ENCODE assay signal across 8 cellular contexts in genomic region chr4:70505152-70505748, GRCh38. TPM values are rescaled to one million over a fixed set of nuclear protein-coding genes. Genes with fewer than 3 reads are reported as not detected.
DNase-seq lines count a peak whose midpoint lies in the region; ATAC-seq and TF ChIP-seq lines count a peak whose summit lies in the region.

No MANE protein-coding gene starts in this region.

- no peaks in the 10 kb centered on the region for H3K4me1 ChIP-seq in sigmoid colon

- no peak for TF ChIP-seq POLR2A in sigmoid colon (IDR thresholded peaks at IDR 0.05)

- DNase-seq in ELR (ENCODE audit: low read depth) (peak; percentile 60), SK-N-DZ (ENCODE audit: low spot score) (peak; percentile 31), left ventricle myocardium superior (peak; percentile 45), sigmoid colon (no peak), epidermal melanocyte (ENCODE audit: insufficient read length, low spot score) (no peak)
- peak; percentile 2 for DNase-seq in activated naive CD8-positive, alpha-beta T cell treated with anti-CD3 and anti-CD28 coated beads, Interleukin-2, amount 50 U/mL, for 16 hours (ENCODE audit: low read depth, low spot score)

- no peaks in the 10 kb centered on the region for H3K36me3 ChIP-seq in sigmoid colon

- WGBS in sigmoid colon, 2 donors, result 3% methylated on average over 7 of the region's 7 CpGs

- H3K9me3 ChIP-seq in sigmoid colon, result no peaks in the 10 kb centered on the region

- intact Hi-C loops in left ventricle myocardium superior (cut with micrococcal nuclease) (no loop called here), sigmoid colon (cut with DNase I) (no loop called here)

- ATAC-seq in GM21367 (IDR thresholded peaks at IDR 0.05; ENCODE audit: unreplicated experiment), result peak; percentile 92
- ATAC-seq in HG03575 (IDR thresholded peaks at IDR 0.05; ENCODE audit: extremely low read depth, insufficient number of reproducible peaks, low FRiP score, unreplicated experiment), result peak; percentile 67
- no peak for ATAC-seq in left ventricle myocardium superior

- H3K27ac ChIP-seq in sigmoid colon, result no peak overlapping the region

- TF ChIP-seq EP300 in sigmoid colon (IDR thresholded peaks at IDR 0.05), result no peak

- H3K27me3 ChIP-seq in sigmoid colon, result no peaks in the 10 kb centered on the region

- no peak overlapping the region for H3K4me3 ChIP-seq in sigmoid colon

- peak; percentile 12 to 81 (median 56) for TF ChIP-seq CTCF in sigmoid colon (IDR thresholded peaks at IDR 0.05)

RNA-seq across cellular contexts. Expression of gene AMTN, which starts 13.1 kb away (rescaled TPM):
- not detected in 2 replicates for polyA plus RNA-seq in SK-N-DZ (2014; cell fraction: cytosol; rRNA removed)
- not detected in 2 replicates for polyA plus RNA-seq in SK-N-DZ (2014; cell fraction: nucleus; rRNA removed)
- not detected for total RNA-seq in left ventricle myocardium superior
- not detected for total RNA-seq in sigmoid colon
- polyA plus RNA-seq in sigmoid colon, result not detected

RNA-seq across cellular contexts. Expression of gene MUC7, which starts 33.3 kb away (rescaled TPM):
- not detected in 2 replicates for polyA plus RNA-seq in SK-N-DZ (2014; cell fraction: cytosol; rRNA removed)
- not detected in 2 replicates for polyA plus RNA-seq in SK-N-DZ (2014; cell fraction: nucleus; rRNA removed)
- total RNA-seq in left ventricle myocardium superior (not detected), sigmoid colon (not detected)
- polyA plus RNA-seq in sigmoid colon, result not detected

Comparison
In these comparisons a context has a peak if more than half of its experiments do, and no peak if none do; other contexts are left out.
1. DNase-seq: peak in ELR (single experiment), SK-N-DZ (single experiment), activated naive CD8-positive, alpha-beta T cell treated with anti-CD3 and anti-CD28 coated beads, Interleukin-2, amount 50 U/mL, for 16 hours (single experiment) and left ventricle myocardium superior (single experiment); none in sigmoid colon (single experiment) and epidermal melanocyte (single experiment).